In genomic region chr5:150642567-150642927, GRCh38 we compare ENCODE assay signal across 9 cellular contexts. TPM values are rescaled to one million over a fixed set of nuclear protein-coding genes. Genes with fewer than 3 reads are reported as not detected.
A peak's percentile ranks its signal among the peaks of the same experiment; 100 is the strongest.
DNase-seq lines count a peak whose midpoint lies in the region; ATAC-seq and TF ChIP-seq lines count a peak whose summit lies in the region.
"Had no signal": no experiment of that assay in that cellular context is flagged by ENCODE, and none has a peak within 500 bp of the region (broad histone marks: within the 10 kb centered on the region; RNA-seq: fewer than 3 reads in every experiment).

No MANE protein-coding gene starts in this region.

- intact Hi-C loops in stomach (cut with DNase I; ENCODE audit: low total_unique reads) = no loop called here

- DNase-seq in HPDE6-E6E7 (ENCODE audit: extremely low spot score) = peak; percentile 81
- peak; percentile 98 for DNase-seq in astrocyte of the hippocampus (ENCODE audit: low read depth, low spot score)
- DNase-seq in iris pigment epithelial cell (ENCODE audit: low read depth) = peak; percentile 86
- peak; percentile 77 for DNase-seq in stomach
- DNase-seq in midbrain (lab: John Stamatoyannopoulos, UW) = no peak
- no peak for DNase-seq in NCI-H446 treated with DMSO at 0.1 percent for 48 hours (lab: John Stamatoyannopoulos, UW)
- DNase-seq: NCI-H1417 treated with DMSO at 0.1 percent for 48 hours had no signal

- peak overlapping the region in 2 of 4 donors; percentile 4 to 19 for H3K4me3 ChIP-seq in stomach

- no peak for TF ChIP-seq EP300 in stomach (IDR thresholded peaks at IDR 0.05)

- ATAC-seq in GM21447 (IDR thresholded peaks at IDR 0.05; ENCODE audit: unreplicated experiment) (no peak), GM21529 (IDR thresholded peaks at IDR 0.05; ENCODE audit: unreplicated experiment) (no peak)

- TF ChIP-seq POLR2A in stomach (IDR thresholded peaks at IDR 0.05) = no peak

- peaks cover 77 to 98% (median 85%) of the 10 kb centered on the region in 4 donors for H3K4me1 ChIP-seq in stomach

- 13 to 37% (median 21%) methylated on average over 4 to 5 of the region's 5 CpGs for WGBS in stomach, 5 donors

- peak overlapping the region in 4 of 5 donors; percentile 85 to 90 (median 88) for H3K27ac ChIP-seq in stomach

- TF ChIP-seq CTCF in stomach (IDR thresholded peaks at IDR 0.05) = no peak

- H3K27me3 ChIP-seq in stomach = no peaks in the 10 kb centered on the region

- H3K9me3 ChIP-seq in stomach = no peaks in the 10 kb centered on the region

- no peaks in the 10 kb centered on the region for H3K36me3 ChIP-seq in stomach

RNA-seq across cellular contexts. Expression of gene SYNPO, which starts 2.1 kb away (rescaled TPM):
- total RNA-seq in stomach = 10 to 100 TPM in 3 of 5 donors, 1 to 10 TPM in 2; 3.7 to 52.7 (median 20.1) TPM
- polyA plus RNA-seq in stomach = 10 to 100 TPM; 12.6 to 42.3 (median 23.2) TPM

RNA-seq across cellular contexts. Expression of gene MYOZ3, which starts 18.5 kb away (rescaled TPM):
- under 1 TPM in 1 of 5 donors, not detected in 4; 0.55 TPM for total RNA-seq in stomach
- polyA plus RNA-seq in stomach = 1 to 10 TPM in 1 of 3 donors, under 1 TPM in 2; 0.23 to 1.8 (median 0.50) TPM

RNA-seq across cellular contexts. Expression of gene RBM22, which starts 58.3 kb away (rescaled TPM):
- 100 to 1,000 TPM in 1 of 5 donors, 10 to 100 TPM in 4; 22.8 to 116 (median 27.9) TPM for total RNA-seq in stomach
- polyA plus RNA-seq in stomach = 10 to 100 TPM; 18.9 to 28.0 (median 23.9) TPM

Comparison
In these comparisons a context has a peak if more than half of its experiments do, and no peak if none do; other contexts are left out.
1. DNase-seq: peak in HPDE6-E6E7 (single experiment), astrocyte of the hippocampus (single experiment), iris pigment epithelial cell (single experiment) and stomach (single experiment); none in midbrain (single experiment) and NCI-H446 treated with DMSO at 0.1 percent for 48 hours (single experiment).